ENCODE assay signal across 1 cellular context in genomic region chr6:166010585-166010984, GRCh38.
TF ChIP-seq lines count a peak whose summit lies in the region.

No MANE protein-coding gene starts in this region.

TF ChIP-seq in HEK293, 187 proteins besides CTCF, POLR2A, EP300 and RAD21 (continued from another document):
- TF ChIP-seq, protein P1, sequence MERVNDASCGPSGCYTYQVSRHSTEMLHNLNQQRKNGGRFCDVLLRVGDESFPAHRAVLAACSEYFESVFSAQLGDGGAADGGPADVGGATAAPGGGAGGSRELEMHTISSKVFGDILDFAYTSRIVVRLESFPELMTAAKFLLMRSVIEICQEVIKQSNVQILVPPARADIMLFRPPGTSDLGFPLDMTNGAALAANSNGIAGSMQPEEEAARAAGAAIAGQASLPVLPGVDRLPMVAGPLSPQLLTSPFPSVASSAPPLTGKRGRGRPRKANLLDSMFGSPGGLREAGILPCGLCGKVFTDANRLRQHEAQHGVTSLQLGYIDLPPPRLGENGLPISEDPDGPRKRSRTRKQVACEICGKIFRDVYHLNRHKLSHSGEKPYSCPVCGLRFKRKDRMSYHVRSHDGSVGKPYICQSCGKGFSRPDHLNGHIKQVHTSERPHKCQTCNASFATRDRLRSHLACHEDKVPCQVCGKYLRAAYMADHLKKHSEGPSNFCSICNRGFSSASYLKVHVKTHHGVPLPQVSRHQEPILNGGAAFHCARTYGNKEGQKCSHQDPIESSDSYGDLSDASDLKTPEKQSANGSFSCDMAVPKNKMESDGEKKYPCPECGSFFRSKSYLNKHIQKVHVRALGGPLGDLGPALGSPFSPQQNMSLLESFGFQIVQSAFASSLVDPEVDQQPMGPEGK (tag by site-specific recombination; IDR thresholded peaks at IDR 0.05) = 0 out of 2 replicates have a peak, but pooled peaks have one; percentile 17
- TF ChIP-seq ZNF398 (tag by site-specific recombination; IDR thresholded peaks at IDR 0.05) (0 out of 2 replicates have a peak, but pooled peaks have one; percentile 26), SP7 (tag by site-specific recombination; IDR thresholded peaks at IDR 0.05) (peak; percentile 84), ZBTB8A (tag by site-specific recombination; IDR thresholded peaks at IDR 0.05) (0 out of 2 replicates have a peak, but pooled peaks have one; percentile 14), ZNF341 (tag by site-specific recombination; IDR thresholded peaks at IDR 0.05; ENCODE audit: low read depth) (no peak), GFI1B (tag by site-specific recombination; IDR thresholded peaks at IDR 0.05) (no peak), INSM2 (tag by site-specific recombination; IDR thresholded peaks at IDR 0.05) (peak; percentile 63; the same call in 1 of the 2 replicates), KLF9 (tag by site-specific recombination; IDR thresholded peaks at IDR 0.05; ENCODE audit: low read depth) (no peak), ZNF560 (tag by site-specific recombination; IDR thresholded peaks at IDR 0.05; ENCODE audit: borderline replicate concordance) (no peak), ZIC2 (tag by site-specific recombination; IDR thresholded peaks at IDR 0.05) (peak; percentile 64; the same call in 1 of the 2 replicates), HOXA7 (CRISPR knock-in tag; IDR thresholded peaks at IDR 0.05; ENCODE audit: borderline replicate concordance) (no peak), TRIM28 (IDR thresholded peaks at IDR 0.05; ENCODE audit: borderline replicate concordance, low read length) (no peak), ZNF558 (tag by site-specific recombination; IDR thresholded peaks at IDR 0.05) (no peak), GLIS1 (tag by site-specific recombination; IDR thresholded peaks at IDR 0.05) (peak; percentile 74), OSR2 (tag by site-specific recombination; IDR thresholded peaks at IDR 0.05) (peak; percentile 95), REPIN1 (tag by site-specific recombination; IDR thresholded peaks at IDR 0.05; ENCODE audit: low read depth) (no peak), ZSCAN4 (tag by site-specific recombination; IDR thresholded peaks at IDR 0.05) (no peak), KLF8 (tag by site-specific recombination; IDR thresholded peaks at IDR 0.05) (no peak), ZNF501 (tag by site-specific recombination; IDR thresholded peaks at IDR 0.05) (no peak), IKZF3 (tag by site-specific recombination; IDR thresholded peaks at IDR 0.05) (0 out of 2 replicates have a peak, but pooled peaks have one; percentile 15), ZNF366 (tag by site-specific recombination; conservative IDR thresholded peaks at IDR 0.05) (peak; percentile 66), ZNF114 (tag by site-specific recombination; IDR thresholded peaks at IDR 0.05) (no peak), ZNF561 (tag by site-specific recombination; IDR thresholded peaks at IDR 0.05; ENCODE audit: borderline replicate concordance) (0 out of 2 replicates have a peak, but pooled peaks have one; percentile 56)
- TF ChIP-seq, protein P2, sequence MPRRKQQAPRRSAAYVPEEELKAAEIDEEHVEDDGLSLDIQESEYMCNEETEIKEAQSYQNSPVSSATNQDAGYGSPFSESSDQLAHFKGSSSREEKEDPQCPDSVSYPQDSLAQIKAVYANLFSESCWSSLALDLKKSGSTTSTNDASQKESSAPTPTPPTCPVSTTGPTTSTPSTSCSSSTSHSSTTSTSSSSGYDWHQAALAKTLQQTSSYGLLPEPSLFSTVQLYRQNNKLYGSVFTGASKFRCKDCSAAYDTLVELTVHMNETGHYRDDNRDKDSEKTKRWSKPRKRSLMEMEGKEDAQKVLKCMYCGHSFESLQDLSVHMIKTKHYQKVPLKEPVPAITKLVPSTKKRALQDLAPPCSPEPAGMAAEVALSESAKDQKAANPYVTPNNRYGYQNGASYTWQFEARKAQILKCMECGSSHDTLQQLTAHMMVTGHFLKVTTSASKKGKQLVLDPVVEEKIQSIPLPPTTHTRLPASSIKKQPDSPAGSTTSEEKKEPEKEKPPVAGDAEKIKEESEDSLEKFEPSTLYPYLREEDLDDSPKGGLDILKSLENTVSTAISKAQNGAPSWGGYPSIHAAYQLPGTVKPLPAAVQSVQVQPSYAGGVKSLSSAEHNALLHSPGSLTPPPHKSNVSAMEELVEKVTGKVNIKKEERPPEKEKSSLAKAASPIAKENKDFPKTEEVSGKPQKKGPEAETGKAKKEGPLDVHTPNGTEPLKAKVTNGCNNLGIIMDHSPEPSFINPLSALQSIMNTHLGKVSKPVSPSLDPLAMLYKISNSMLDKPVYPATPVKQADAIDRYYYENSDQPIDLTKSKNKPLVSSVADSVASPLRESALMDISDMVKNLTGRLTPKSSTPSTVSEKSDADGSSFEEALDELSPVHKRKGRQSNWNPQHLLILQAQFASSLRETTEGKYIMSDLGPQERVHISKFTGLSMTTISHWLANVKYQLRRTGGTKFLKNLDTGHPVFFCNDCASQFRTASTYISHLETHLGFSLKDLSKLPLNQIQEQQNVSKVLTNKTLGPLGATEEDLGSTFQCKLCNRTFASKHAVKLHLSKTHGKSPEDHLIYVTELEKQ (tag by site-specific recombination; IDR thresholded peaks at IDR 0.05; ENCODE audit: borderline replicate concordance) = 0 out of 2 replicates have a peak, but pooled peaks have one; percentile 30
- TF ChIP-seq, protein P3, sequence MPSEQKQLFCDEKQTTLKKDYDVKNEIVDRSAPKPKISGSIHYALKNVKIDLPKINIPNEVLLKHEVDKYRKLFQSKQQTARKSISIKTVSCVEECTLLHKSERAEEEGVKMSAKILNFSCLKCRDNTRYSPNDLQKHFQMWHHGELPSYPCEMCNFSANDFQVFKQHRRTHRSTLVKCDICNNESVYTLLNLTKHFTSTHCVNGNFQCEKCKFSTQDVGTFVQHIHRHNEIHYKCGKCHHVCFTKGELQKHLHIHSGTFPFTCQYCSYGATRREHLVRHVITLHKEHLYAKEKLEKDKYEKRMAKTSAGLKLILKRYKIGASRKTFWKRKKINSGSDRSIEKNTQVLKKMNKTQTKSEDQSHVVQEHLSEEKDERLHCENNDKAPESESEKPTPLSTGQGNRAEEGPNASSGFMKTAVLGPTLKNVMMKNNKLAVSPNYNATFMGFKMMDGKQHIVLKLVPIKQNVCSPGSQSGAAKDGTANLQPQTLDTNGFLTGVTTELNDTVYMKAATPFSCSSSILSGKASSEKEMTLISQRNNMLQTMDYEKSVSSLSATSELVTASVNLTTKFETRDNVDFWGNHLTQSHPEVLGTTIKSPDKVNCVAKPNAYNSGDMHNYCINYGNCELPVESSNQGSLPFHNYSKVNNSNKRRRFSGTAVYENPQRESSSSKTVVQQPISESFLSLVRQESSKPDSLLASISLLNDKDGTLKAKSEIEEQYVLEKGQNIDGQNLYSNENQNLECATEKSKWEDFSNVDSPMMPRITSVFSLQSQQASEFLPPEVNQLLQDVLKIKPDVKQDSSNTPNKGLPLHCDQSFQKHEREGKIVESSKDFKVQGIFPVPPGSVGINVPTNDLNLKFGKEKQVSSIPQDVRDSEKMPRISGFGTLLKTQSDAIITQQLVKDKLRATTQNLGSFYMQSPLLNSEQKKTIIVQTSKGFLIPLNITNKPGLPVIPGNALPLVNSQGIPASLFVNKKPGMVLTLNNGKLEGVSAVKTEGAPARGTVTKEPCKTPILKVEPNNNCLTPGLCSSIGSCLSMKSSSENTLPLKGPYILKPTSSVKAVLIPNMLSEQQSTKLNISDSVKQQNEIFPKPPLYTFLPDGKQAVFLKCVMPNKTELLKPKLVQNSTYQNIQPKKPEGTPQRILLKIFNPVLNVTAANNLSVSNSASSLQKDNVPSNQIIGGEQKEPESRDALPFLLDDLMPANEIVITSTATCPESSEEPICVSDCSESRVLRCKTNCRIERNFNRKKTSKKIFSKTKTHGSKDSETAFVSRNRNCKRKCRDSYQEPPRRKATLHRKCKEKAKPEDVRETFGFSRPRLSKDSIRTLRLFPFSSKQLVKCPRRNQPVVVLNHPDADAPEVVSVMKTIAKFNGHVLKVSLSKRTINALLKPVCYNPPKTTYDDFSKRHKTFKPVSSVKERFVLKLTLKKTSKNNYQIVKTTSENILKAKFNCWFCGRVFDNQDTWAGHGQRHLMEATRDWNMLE (tag by site-specific recombination; conservative IDR thresholded peaks at IDR 0.05; ENCODE audit: low read depth) = 0 out of 2 replicates have a peak, but pooled peaks have one; percentile 12
- TF ChIP-seq, protein P4, sequence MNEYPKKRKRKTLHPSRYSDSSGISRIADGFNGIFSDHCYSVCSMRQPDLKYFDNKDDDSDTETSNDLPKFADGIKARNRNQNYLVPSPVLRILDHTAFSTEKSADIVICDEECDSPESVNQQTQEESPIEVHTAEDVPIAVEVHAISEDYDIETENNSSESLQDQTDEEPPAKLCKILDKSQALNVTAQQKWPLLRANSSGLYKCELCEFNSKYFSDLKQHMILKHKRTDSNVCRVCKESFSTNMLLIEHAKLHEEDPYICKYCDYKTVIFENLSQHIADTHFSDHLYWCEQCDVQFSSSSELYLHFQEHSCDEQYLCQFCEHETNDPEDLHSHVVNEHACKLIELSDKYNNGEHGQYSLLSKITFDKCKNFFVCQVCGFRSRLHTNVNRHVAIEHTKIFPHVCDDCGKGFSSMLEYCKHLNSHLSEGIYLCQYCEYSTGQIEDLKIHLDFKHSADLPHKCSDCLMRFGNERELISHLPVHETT (tag by site-specific recombination; IDR thresholded peaks at IDR 0.05) = peak; percentile 30; the same call in 1 of the 2 replicates
- TF ChIP-seq, protein P5, sequence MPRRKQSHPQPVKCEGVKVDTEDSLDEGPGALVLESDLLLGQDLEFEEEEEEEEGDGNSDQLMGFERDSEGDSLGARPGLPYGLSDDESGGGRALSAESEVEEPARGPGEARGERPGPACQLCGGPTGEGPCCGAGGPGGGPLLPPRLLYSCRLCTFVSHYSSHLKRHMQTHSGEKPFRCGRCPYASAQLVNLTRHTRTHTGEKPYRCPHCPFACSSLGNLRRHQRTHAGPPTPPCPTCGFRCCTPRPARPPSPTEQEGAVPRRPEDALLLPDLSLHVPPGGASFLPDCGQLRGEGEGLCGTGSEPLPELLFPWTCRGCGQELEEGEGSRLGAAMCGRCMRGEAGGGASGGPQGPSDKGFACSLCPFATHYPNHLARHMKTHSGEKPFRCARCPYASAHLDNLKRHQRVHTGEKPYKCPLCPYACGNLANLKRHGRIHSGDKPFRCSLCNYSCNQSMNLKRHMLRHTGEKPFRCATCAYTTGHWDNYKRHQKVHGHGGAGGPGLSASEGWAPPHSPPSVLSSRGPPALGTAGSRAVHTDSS (tag by site-specific recombination; IDR thresholded peaks at IDR 0.05) = peak; percentile 39; the same call in 1 of the 2 replicates
- TF ChIP-seq, protein P6, sequence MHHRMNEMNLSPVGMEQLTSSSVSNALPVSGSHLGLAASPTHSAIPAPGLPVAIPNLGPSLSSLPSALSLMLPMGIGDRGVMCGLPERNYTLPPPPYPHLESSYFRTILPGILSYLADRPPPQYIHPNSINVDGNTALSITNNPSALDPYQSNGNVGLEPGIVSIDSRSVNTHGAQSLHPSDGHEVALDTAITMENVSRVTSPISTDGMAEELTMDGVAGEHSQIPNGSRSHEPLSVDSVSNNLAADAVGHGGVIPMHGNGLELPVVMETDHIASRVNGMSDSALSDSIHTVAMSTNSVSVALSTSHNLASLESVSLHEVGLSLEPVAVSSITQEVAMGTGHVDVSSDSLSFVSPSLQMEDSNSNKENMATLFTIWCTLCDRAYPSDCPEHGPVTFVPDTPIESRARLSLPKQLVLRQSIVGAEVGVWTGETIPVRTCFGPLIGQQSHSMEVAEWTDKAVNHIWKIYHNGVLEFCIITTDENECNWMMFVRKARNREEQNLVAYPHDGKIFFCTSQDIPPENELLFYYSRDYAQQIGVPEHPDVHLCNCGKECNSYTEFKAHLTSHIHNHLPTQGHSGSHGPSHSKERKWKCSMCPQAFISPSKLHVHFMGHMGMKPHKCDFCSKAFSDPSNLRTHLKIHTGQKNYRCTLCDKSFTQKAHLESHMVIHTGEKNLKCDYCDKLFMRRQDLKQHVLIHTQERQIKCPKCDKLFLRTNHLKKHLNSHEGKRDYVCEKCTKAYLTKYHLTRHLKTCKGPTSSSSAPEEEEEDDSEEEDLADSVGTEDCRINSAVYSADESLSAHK (tag by site-specific recombination; IDR thresholded peaks at IDR 0.05) = peak; percentile 53; the same call in 1 of the 2 replicates
- TF ChIP-seq, protein P7, sequence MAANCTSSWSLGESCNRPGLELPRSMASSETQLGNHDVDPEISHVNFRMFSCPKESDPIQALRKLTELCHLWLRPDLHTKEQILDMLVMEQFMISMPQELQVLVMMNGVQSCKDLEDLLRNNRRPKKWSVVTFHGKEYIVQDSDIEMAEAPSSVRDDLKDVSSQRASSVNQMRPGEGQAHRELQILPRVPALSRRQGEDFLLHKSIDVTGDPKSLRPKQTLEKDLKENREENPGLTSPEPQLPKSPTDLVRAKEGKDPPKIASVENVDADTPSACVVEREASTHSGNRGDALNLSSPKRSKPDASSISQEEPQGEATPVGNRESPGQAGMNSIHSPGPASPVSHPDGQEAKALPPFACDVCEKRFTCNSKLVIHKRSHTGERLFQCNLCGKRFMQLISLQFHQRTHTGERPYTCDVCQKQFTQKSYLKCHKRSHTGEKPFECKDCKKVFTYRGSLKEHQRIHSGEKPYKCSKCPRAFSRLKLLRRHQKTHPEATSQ (tag by site-specific recombination; IDR thresholded peaks at IDR 0.05) = no peak
